ENCODE assay signal across 8 cellular contexts in the genomic region with DNA sequence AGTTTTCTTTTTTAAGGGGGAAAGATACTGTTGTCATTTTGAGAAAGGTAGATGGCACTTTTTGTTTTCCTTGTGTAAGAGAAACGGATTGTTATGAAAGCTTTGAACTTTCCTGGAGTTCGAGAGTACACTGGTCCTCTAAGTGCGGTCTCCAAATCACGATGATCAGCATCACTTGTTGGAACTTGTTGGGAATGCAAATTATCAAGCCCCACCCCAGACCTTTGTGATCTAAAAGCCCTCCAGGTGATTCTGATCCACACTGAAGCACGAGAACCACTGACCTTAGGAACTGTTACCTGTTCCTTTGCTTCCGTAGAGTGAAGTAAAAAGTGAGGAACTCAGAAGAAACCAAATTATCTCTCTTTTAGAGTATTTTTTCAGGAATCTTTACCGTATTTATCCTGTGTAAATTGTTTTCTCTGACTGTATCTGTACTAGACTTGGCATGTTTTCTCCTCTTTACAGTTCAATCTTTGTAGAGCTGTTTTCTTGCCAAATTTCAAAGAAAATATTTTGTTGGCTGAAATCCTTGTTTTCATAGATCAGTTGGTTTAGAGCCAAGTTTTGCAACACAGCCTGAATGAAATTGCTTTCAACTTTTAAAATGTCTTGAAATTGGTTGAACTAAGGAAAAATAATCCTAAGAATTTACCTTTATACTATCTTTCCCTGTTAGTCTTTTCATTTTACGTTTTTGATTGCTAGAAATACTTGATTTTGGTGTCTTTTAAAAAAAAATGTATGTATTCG. TPM values are rescaled to one million over a fixed set of nuclear protein-coding genes. Genes with fewer than 3 reads are reported as not detected.
DNase-seq lines count a peak whose midpoint lies in the region; ATAC-seq lines count a peak whose summit lies in the region.

No MANE protein-coding gene starts in this region.

- H3K27me3 Mint-ChIP-seq in activated T-cell treated with anti-CD3 and anti-CD28 coated beads, Interleukin-2, amount 50 U/mL, for 72 hours (ENCODE audit: low read depth): no peaks in the 10 kb centered on the region
- no peaks in the 10 kb centered on the region for H3K27me3 Mint-ChIP-seq in activated CD8-positive, alpha-beta T cell treated with anti-CD3 and anti-CD28 coated beads, Interleukin-2, amount 10 ng/mL, durations not matched to agents 7 days and 5 days (ENCODE audit: low read depth)
- no peaks in the 10 kb centered on the region for H3K27me3 Mint-ChIP-seq in stimulated activated memory B cell treated with anti-CD40 and anti-IgM and Interleukin-4, amounts not matched to agents 10 μg/mL and 1 μg/mL and 100 μg/mL, for 72 hours

- no peaks in the 10 kb centered on the region for H3K27me3 ChIP-seq in aorta (ENCODE audit: control insufficient read depth in 1 of 2, insufficient read depth in 2 of 2, low read length in 1 of 2)

- CTCF ChIA-PET in activated CD8-positive, alpha-beta T cell treated with anti-CD3 and anti-CD28 coated beads, Interleukin-2, amount 10 ng/mL, durations not matched to agents 7 days and 5 days (lab: Charles Lee): interaction anchor here (1.4 to 2.9 kb wide), 3 partner anchors 9 to 49 kb away, joined by 3 to 16 read pairs (median 5); partner anchors contain the start of genes HMMR and NUDCD2

- POLR2A ChIA-PET in activated CD8-positive, alpha-beta T cell treated with anti-CD3 and anti-CD28 coated beads, Interleukin-2, amount 10 ng/mL, durations not matched to agents 7 days and 5 days (lab: Charles Lee): interaction anchor here (9.9 kb wide), 1 partner anchor 50 kb away, joined by 185 read pairs; the partner anchor contains the start of genes HMMR and NUDCD2

- peak overlapping the region; percentile 92 for H3K4me3 Mint-ChIP-seq in activated T-cell treated with anti-CD3 and anti-CD28 coated beads, Interleukin-2, amount 50 U/mL, for 72 hours
- peak overlapping the region; percentile 96 for H3K4me3 Mint-ChIP-seq in activated CD8-positive, alpha-beta T cell treated with anti-CD3 and anti-CD28 coated beads, Interleukin-2, amount 10 ng/mL, durations not matched to agents 7 days and 5 days
- peak overlapping the region; percentile 72 for H3K4me3 Mint-ChIP-seq in stimulated activated memory B cell treated with anti-CD40 and anti-IgM and Interleukin-4, amounts not matched to agents 10 μg/mL and 1 μg/mL and 100 μg/mL, for 72 hours

- no peaks in the 10 kb centered on the region for H3K9me3 ChIP-seq in aorta (ENCODE audit: control insufficient read depth, low read length)

- 5 to 6% methylated on average over 9 of the region's 9 CpGs for WGBS in aorta, 2 donors

- H3K4me1 Mint-ChIP-seq in activated T-cell treated with anti-CD3 and anti-CD28 coated beads, Interleukin-2, amount 50 U/mL, for 72 hours (ENCODE audit: low read depth): peaks cover 50% of the 10 kb centered on the region
- peaks cover 40% of the 10 kb centered on the region for H3K4me1 Mint-ChIP-seq in activated CD8-positive, alpha-beta T cell treated with anti-CD3 and anti-CD28 coated beads, Interleukin-2, amount 10 ng/mL, durations not matched to agents 7 days and 5 days (ENCODE audit: low read depth)
- H3K4me1 Mint-ChIP-seq in stimulated activated memory B cell treated with anti-CD40 and anti-IgM and Interleukin-4, amounts not matched to agents 10 μg/mL and 1 μg/mL and 100 μg/mL, for 72 hours: peaks cover 33% of the 10 kb centered on the region

- no peaks in the 10 kb centered on the region for H3K9me3 Mint-ChIP-seq in activated T-cell treated with anti-CD3 and anti-CD28 coated beads, Interleukin-2, amount 50 U/mL, for 72 hours
- no peaks in the 10 kb centered on the region for H3K9me3 Mint-ChIP-seq in activated CD8-positive, alpha-beta T cell treated with anti-CD3 and anti-CD28 coated beads, Interleukin-2, amount 10 ng/mL, durations not matched to agents 7 days and 5 days (ENCODE audit: insufficient read depth)
- no peaks in the 10 kb centered on the region for H3K9me3 Mint-ChIP-seq in stimulated activated memory B cell treated with anti-CD40 and anti-IgM and Interleukin-4, amounts not matched to agents 10 μg/mL and 1 μg/mL and 100 μg/mL, for 72 hours

- H3K36me3 Mint-ChIP-seq in activated T-cell treated with anti-CD3 and anti-CD28 coated beads, Interleukin-2, amount 50 U/mL, for 72 hours (ENCODE audit: insufficient read depth in 2 of 2): peaks cover 9 to 26% of the 10 kb centered on the region in 2 donors
- peaks cover 50% of the 10 kb centered on the region for H3K36me3 Mint-ChIP-seq in activated CD8-positive, alpha-beta T cell treated with anti-CD3 and anti-CD28 coated beads, Interleukin-2, amount 10 ng/mL, durations not matched to agents 7 days and 5 days (ENCODE audit: low read depth)
- peaks cover 9% of the 10 kb centered on the region for H3K36me3 Mint-ChIP-seq in stimulated activated memory B cell treated with anti-CD40 and anti-IgM and Interleukin-4, amounts not matched to agents 10 μg/mL and 1 μg/mL and 100 μg/mL, for 72 hours

- peaks cover 2 to 4% of the 10 kb centered on the region in 2 donors for H3K4me1 ChIP-seq in aorta (ENCODE audit: control insufficient read depth in 1 of 2, insufficient read depth in 2 of 2, low read length in 2 of 2)

- intact Hi-C loops in aorta (cut with DNase I): loop anchor here in 1 of 2 donors (5.0 kb wide), 1 partner anchor 47 kb away; the partner anchor contains the start of genes HMMR and NUDCD2

- H3K27ac Mint-ChIP-seq in activated T-cell treated with anti-CD3 and anti-CD28 coated beads, Interleukin-2, amount 50 U/mL, for 72 hours: peak overlapping the region; percentile 100
- peak overlapping the region; percentile 79 for H3K27ac Mint-ChIP-seq in activated CD8-positive, alpha-beta T cell treated with anti-CD3 and anti-CD28 coated beads, Interleukin-2, amount 10 ng/mL, durations not matched to agents 7 days and 5 days
- peak overlapping the region; percentile 69 for H3K27ac Mint-ChIP-seq in stimulated activated memory B cell treated with anti-CD40 and anti-IgM and Interleukin-4, amounts not matched to agents 10 μg/mL and 1 μg/mL and 100 μg/mL, for 72 hours

- ATAC-seq in activated T-cell treated with anti-CD3 and anti-CD28 coated beads, Interleukin-2, amount 50 U/mL, for 72 hours (replicated peaks in 1 of 2): no peak
- ATAC-seq in activated CD8-positive, alpha-beta T cell treated with anti-CD3 and anti-CD28 coated beads, Interleukin-2, amount 10 ng/mL, durations not matched to agents 7 days and 5 days: no peak
- no peak for ATAC-seq in stimulated activated memory B cell treated with anti-CD40 and anti-IgM and Interleukin-4, amounts not matched to agents 10 μg/mL and 1 μg/mL and 100 μg/mL, for 72 hours
- no peak for ATAC-seq in aorta (ENCODE audit: low FRiP score)

- no peaks in the 10 kb centered on the region for H3K36me3 ChIP-seq in aorta (ENCODE audit: control insufficient read depth in 1 of 2, insufficient read depth in 2 of 2, low read length in 1 of 2)

- H3K27ac ChIP-seq in aorta (ENCODE audit: low read depth in 1 of 2, low read length in 2 of 2): peak overlapping the region in 1 of 2 donors; percentile 3

- peak overlapping the region in 1 of 2 donors; percentile 18 for H3K4me3 ChIP-seq in aorta (ENCODE audit: low read length in 2 of 2)

- DNase-seq in activated T-cell treated with anti-CD3 and anti-CD28 coated beads, Interleukin-2, amount 50 U/mL, for 72 hours: no peak
- DNase-seq in activated T-cell treated with anti-CD3 and anti-CD28 coated beads for 4 hours (no peak), hepatic stellate cell (ENCODE audit: low spot score) (peak; percentile 45), aorta (no peak), GDM1 (lab: John Stamatoyannopoulos, UW) (no peak), NCI-H2107 (lab: John Stamatoyannopoulos, UW) (no peak)
- no peak for DNase-seq in activated CD8-positive, alpha-beta T cell treated with anti-CD3 and anti-CD28 coated beads, Interleukin-2, amount 10 ng/mL, durations not matched to agents 7 days and 5 days

RNA-seq across cellular contexts. Expression of gene MAT2B, which starts 4.0 kb away (rescaled TPM):
- 100 to 1,000 TPM; 103 to 121 TPM for total RNA-seq in activated T-cell treated with anti-CD3 and anti-CD28 coated beads, Interleukin-2, amount 50 U/mL, for 72 hours
- total RNA-seq in activated CD8-positive, alpha-beta T cell treated with anti-CD3 and anti-CD28 coated beads, Interleukin-2, amount 10 ng/mL, durations not matched to agents 7 days and 5 days: 10 to 100 TPM; 69.4 to 74.1 TPM
- 10 to 100 TPM; 39.3 to 46.6 TPM for total RNA-seq in aorta
- polyA plus RNA-seq in aorta: 10 to 100 TPM; 40.9 to 62.4 TPM

RNA-seq across cellular contexts. Expression of gene HMMR, which starts 49.0 kb away (rescaled TPM):
- 10 to 100 TPM; 87.2 to 88.1 TPM for total RNA-seq in activated T-cell treated with anti-CD3 and anti-CD28 coated beads, Interleukin-2, amount 50 U/mL, for 72 hours
- 10 to 100 TPM; 85.8 to 87.7 TPM for total RNA-seq in activated CD8-positive, alpha-beta T cell treated with anti-CD3 and anti-CD28 coated beads, Interleukin-2, amount 10 ng/mL, durations not matched to agents 7 days and 5 days
- 1 to 10 TPM in 1 of 2 donors, not detected in 1; 2.2 TPM for total RNA-seq in aorta
- under 1 TPM in 1 of 2 donors, not detected in 1; 0.75 TPM for polyA plus RNA-seq in aorta

RNA-seq across cellular contexts. Expression of gene NUDCD2, which starts 49.6 kb away (rescaled TPM):
- 10 to 100 TPM; 50.2 to 58.0 TPM for total RNA-seq in activated T-cell treated with anti-CD3 and anti-CD28 coated beads, Interleukin-2, amount 50 U/mL, for 72 hours
- total RNA-seq in activated CD8-positive, alpha-beta T cell treated with anti-CD3 and anti-CD28 coated beads, Interleukin-2, amount 10 ng/mL, durations not matched to agents 7 days and 5 days: 10 to 100 TPM; 37.3 to 43.4 TPM
- 10 to 100 TPM; 14.5 to 20.7 TPM for total RNA-seq in aorta
- 1 to 10 TPM; 7.7 to 9.1 TPM for polyA plus RNA-seq in aorta

Comparison
In these comparisons a context has a peak if more than half of its experiments do, and no peak if none do; other contexts are left out.
1. RNA of gene HMMR, which starts 49.0 kb away (total RNA-seq): 87.2 to 88.1 TPM in activated T-cell treated with anti-CD3 and anti-CD28 coated beads, Interleukin-2, amount 50 U/mL, for 72 hours and 85.8 to 87.7 TPM in activated CD8-positive, alpha-beta T cell treated with anti-CD3 and anti-CD28 coated beads, Interleukin-2, amount 10 ng/mL, durations not matched to agents 7 days and 5 days; 2.2 TPM in aorta; every median in the first group is over 10 times any median in the second.
2. Peak in every context shown above with its lines, with median percentiles within 50 percentile points of each other: H3K27ac Mint-ChIP-seq and H3K4me3 Mint-ChIP-seq.